ENCODE assay signal across 8 cellular contexts in the genomic region with DNA sequence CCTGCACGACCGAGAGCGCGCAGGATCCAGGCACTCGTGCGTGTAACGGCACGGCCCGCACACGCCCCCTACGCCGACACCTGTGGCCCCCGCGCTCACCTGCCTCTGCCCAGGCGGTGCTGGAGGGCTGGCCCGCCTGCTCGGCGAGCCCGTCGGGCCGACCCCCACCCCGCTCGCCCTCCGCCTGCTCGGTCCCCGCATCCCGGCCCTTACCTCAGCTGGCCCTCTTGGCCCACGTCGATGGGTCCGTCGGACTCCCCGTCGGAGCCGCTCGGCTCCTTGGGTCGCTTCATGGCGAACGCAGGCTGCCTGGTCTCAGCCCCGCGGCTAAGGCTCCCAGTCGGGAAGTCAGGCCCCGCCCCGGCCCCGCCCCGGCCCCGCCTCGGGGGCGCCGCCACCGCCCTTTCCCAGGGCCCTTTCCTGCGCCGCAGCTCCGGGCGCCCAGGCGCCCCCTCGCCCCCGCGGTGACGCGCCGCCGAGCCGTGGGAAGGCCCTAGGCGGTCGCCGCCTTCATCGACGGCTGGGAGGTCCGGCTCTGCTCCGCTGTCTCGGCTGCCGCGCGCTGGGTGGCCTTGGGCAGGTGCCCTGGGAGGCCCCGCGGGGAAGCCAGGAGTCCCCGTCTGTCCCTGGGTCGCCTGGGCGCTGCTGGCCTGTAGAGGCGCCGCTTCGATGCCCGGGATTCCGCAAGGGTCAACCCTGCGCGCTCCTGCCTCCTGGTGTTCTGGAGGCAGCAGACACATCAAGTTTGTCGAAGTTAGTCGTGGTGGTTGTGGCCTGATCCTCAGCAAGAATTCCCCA. TPM values are rescaled to one million over a fixed set of nuclear protein-coding genes. Genes with fewer than 3 reads are reported as not detected.
DNase-seq lines count a peak whose midpoint lies in the region; ATAC-seq and TF ChIP-seq lines count a peak whose summit lies in the region.

A gene (minus strand): TSS at position 311 of the 798 bp plus-strand sequence. CDS start 18 bp downstream, at position 293.

- H3K36me3 ChIP-seq in H7 (replicated peaks; ENCODE audit: control insufficient read depth, insufficient read depth, low read length): no peaks in the 10 kb centered on the region
- peaks cover 0 to 6% (median 0%) of the 10 kb centered on the region in 4 donors for H3K36me3 ChIP-seq in esophagus muscularis mucosa
- no peaks in the 10 kb centered on the region for H3K36me3 ChIP-seq in stomach

- peak within 1 kb of the TSS; percentile 68 for H3K4me3 ChIP-seq in H7 (ENCODE audit: insufficient read depth, low read depth, low read length)
- peak within 1 kb of the TSS; percentile 51 to 66 (median 51) for H3K4me3 ChIP-seq in esophagus muscularis mucosa
- peak within 1 kb of the TSS; percentile 42 to 53 (median 48) for H3K4me3 ChIP-seq in stomach

- TF ChIP-seq EP300 in esophagus muscularis mucosa (IDR thresholded peaks at IDR 0.05): no peak
- TF ChIP-seq EP300 in stomach (IDR thresholded peaks at IDR 0.05): no peak

- no peaks in the 10 kb centered on the region for H3K9me3 ChIP-seq in esophagus muscularis mucosa
- H3K9me3 ChIP-seq in stomach: no peaks in the 10 kb centered on the region

- peaks cover 0 to 15% (median 10%) of the 10 kb centered on the region in 4 donors for H3K4me1 ChIP-seq in esophagus muscularis mucosa
- H3K4me1 ChIP-seq in stomach: peaks cover 4 to 13% (median 8%) of the 10 kb centered on the region in 4 donors

- 3% methylated on average over 6 of the region's 88 CpGs for WGBS in esophagus muscularis mucosa
- 6 to 20% (median 7%) methylated on average over 20 to 88 of the region's 88 CpGs for WGBS in stomach, 5 donors

- H3K27ac ChIP-seq in esophagus muscularis mucosa (replicated peaks in 1 of 4): peak within 1 kb of the TSS; percentile 51 to 71 (median 65)
- peak within 1 kb of the TSS; percentile 23 to 72 (median 63) for H3K27ac ChIP-seq in stomach

- H3K9me3 Mint-ChIP-seq in natural killer cell: no peaks in the 10 kb centered on the region

- H3K27me3 Mint-ChIP-seq in natural killer cell (ENCODE audit: low read depth in 2 of 2): peaks cover 53 to 55% of the 10 kb centered on the region in 2 donors

- no peak for TF ChIP-seq POLR2A in esophagus muscularis mucosa (IDR thresholded peaks at IDR 0.05; ENCODE audit: low read depth)
- TF ChIP-seq POLR2A in stomach (IDR thresholded peaks at IDR 0.05): no peak

- ATAC-seq in natural killer cell (peak in 2 of 3 donors; percentile 35 to 64), HG02571 (IDR thresholded peaks at IDR 0.05; ENCODE audit: unreplicated experiment) (no peak)

- H3K27ac Mint-ChIP-seq in natural killer cell: no peak within 1 kb of the TSS

- DNase-seq in H7 (peak; percentile 96), NCI-H774 (lab: John Stamatoyannopoulos, UW) (peak; percentile 87), esophagus muscularis mucosa (ENCODE audit: extremely low spot score) (no peak), natural killer cell (no peak), stomach (peak; percentile 69), NAMALWA (ENCODE audit: low spot score) (no peak)
- peak; percentile 89 for DNase-seq in activated CD8-positive, alpha-beta memory T cell treated with anti-CD3 and anti-CD28 coated beads, Interleukin-2, amount 50 U/mL, for 48 hours

- no peaks in the 10 kb centered on the region for H3K4me1 Mint-ChIP-seq in natural killer cell

- H3K4me3 Mint-ChIP-seq in natural killer cell: peak within 1 kb of the TSS; percentile 49

- peak in 1 of 3 experiments; percentile 26 for TF ChIP-seq CTCF in esophagus muscularis mucosa (IDR thresholded peaks at IDR 0.05)
- no peak for TF ChIP-seq CTCF in natural killer cell (IDR thresholded peaks at IDR 0.05)
- peak in 2 of 7 experiments; percentile 20 to 21 for TF ChIP-seq CTCF in stomach (IDR thresholded peaks at IDR 0.05)

- H3K27me3 ChIP-seq in H7 (ENCODE audit: control insufficient read depth, insufficient read depth, low read length) (peaks cover 54% of the 10 kb centered on the region), esophagus muscularis mucosa (peaks cover 0 to 64% (median 17%) of the 10 kb centered on the region in 4 donors), stomach (peaks cover 0 to 45% (median 12%) of the 10 kb centered on the region in 3 donors)

- no peaks in the 10 kb centered on the region for H3K36me3 Mint-ChIP-seq in natural killer cell

- intact Hi-C loops in esophagus muscularis mucosa (cut with DNase I) (no loop called here), natural killer cell (cut with micrococcal nuclease) (no loop called here), stomach (cut with DNase I; ENCODE audit: low total_unique reads) (no loop called here)

RNA-seq across cellular contexts. Expression of the gene that starts here (rescaled TPM):
- total RNA-seq in H7 (2014; rRNA removed; shearing (Covaris generic)): 0.63 and 0.94 TPM in 2 replicates
- total RNA-seq in esophagus muscularis mucosa (1 to 10 TPM; 5.6 to 8.8 (median 8.4) TPM), natural killer cell (not detected), stomach (1 to 10 TPM in 2 of 5 donors, under 1 TPM in 2, not detected in 1; 0.45 to 4.8 (median 2.2) TPM)
- polyA plus RNA-seq in stomach: 1 to 10 TPM; 1.0 to 6.0 (median 3.4) TPM

Comparison
In these comparisons a context has a peak if more than half of its experiments do, and no peak if none do; other contexts are left out.
1. Peak in DNase-seq and H3K4me3 ChIP-seq in H7; RNA of the gene not detected or under 1 TPM.
2. Peak in ATAC-seq in natural killer cell; RNA of the gene not detected or under 1 TPM.
3. DNase-seq: peak in NCI-H774 (single experiment), activated CD8-positive, alpha-beta memory T cell treated with anti-CD3 and anti-CD28 coated beads, Interleukin-2, amount 50 U/mL, for 48 hours (single experiment) and stomach (single experiment); none in esophagus muscularis mucosa (single experiment), natural killer cell (single experiment) and NAMALWA (single experiment).
4. Peak in every context shown above with its lines, with median percentiles within 50 percentile points of each other: H3K4me3 ChIP-seq.